14 cellular contexts compared by ENCODE assay signal in genomic region chr6:147161974-147162495, GRCh38. TPM values are rescaled to one million over a fixed set of nuclear protein-coding genes. Genes with fewer than 3 reads are reported as not detected.
DNase-seq lines count a peak whose midpoint lies in the region; ATAC-seq and TF ChIP-seq lines count a peak whose summit lies in the region.
"Had no signal": no experiment of that assay in that cellular context is flagged by ENCODE, and none has a peak within 500 bp of the region (broad histone marks: within the 10 kb centered on the region; RNA-seq: fewer than 3 reads in every experiment).

No MANE protein-coding gene starts in this region.

- peak; percentile 69 for DNase-seq in EH (ENCODE audit: low read depth)
- DNase-seq in OCI-M1 (lab: John Stamatoyannopoulos, UW), result peak; percentile 97
- DNase-seq in cardiac fibroblast (ENCODE audit: low read depth in 2 of 2), result peak; percentile 81 to 93
- DNase-seq in left colon, result peak; percentile 29 to 67
- no peak for DNase-seq in Karpas-422
- DNase-seq in smooth muscle cell (lab: John Stamatoyannopoulos, UW; ENCODE audit: unreplicated experiment), result no peak
- DNase-seq in left ventricle myocardium inferior, result no peak
- DNase-seq: effector CD4-positive, alpha-beta T cell; NCI-H2171 treated with DMSO at 0.1 percent for 48 hours; posterior cingulate gyrus; stimulated activated CD4-positive, alpha-beta T cell treated with anti-CD3 and anti-CD28 coated beads, Interleukin-4, amount 100 ng/mL, for 24 hours; stimulated activated naive CD8-positive, alpha-beta T cell treated with anti-CD3 and anti-CD28 coated beads, Interleukin-15, Interleukin-2, amounts not matched to agents 100 U/mL and 50 U/mL, for 24 hours had no signal

- H3K27ac ChIP-seq in Karpas-422 (ENCODE audit: low read length), result no peak overlapping the region
- H3K27ac ChIP-seq in smooth muscle cell (ENCODE audit: low read depth), result no peak overlapping the region
- H3K27ac ChIP-seq in left ventricle myocardium inferior (replicated peaks), result no peak overlapping the region
- H3K27ac ChIP-seq: BLaER1 treated with 17β-estradiol and CSF1 and Interleukin-3, amounts not matched to agents 10 nM and 100 nM had no signal

- H3K79me2 ChIP-seq in Karpas-422 (ENCODE audit: low read length), result no peaks in the 10 kb centered on the region
- H3K79me2 ChIP-seq in smooth muscle cell (ENCODE audit: low read depth), result no peaks in the 10 kb centered on the region

- TF ChIP-seq CTCF in cardiac fibroblast (IDR thresholded peaks at IDR 0.05; ENCODE audit: low read depth, low read length) (no peak), smooth muscle cell (IDR thresholded peaks at IDR 0.05; ENCODE audit: borderline replicate concordance, insufficient read depth, poor library complexity, severe bottlenecking) (no peak), left ventricle myocardium inferior (IDR thresholded peaks at IDR 0.05; ENCODE audit: borderline replicate concordance) (no peak)

- H3K9me3 ChIP-seq in Karpas-422 (ENCODE audit: low read length), result no peaks in the 10 kb centered on the region
- no peaks in the 10 kb centered on the region for H3K9me3 ChIP-seq in smooth muscle cell (replicated peaks; ENCODE audit: low read depth)
- H3K9me3 ChIP-seq in left ventricle myocardium inferior (replicated peaks), result no peaks in the 10 kb centered on the region
- H3K9me3 ChIP-seq: BLaER1 treated with 17β-estradiol and CSF1 and Interleukin-3, amounts not matched to agents 10 nM and 100 nM had no signal

- no peaks in the 10 kb centered on the region for H3K27me3 ChIP-seq in Karpas-422 (ENCODE audit: low read length)
- H3K27me3 ChIP-seq in smooth muscle cell (ENCODE audit: low read depth), result no peaks in the 10 kb centered on the region
- H3K27me3 ChIP-seq in left ventricle myocardium inferior (ENCODE audit: low read depth), result no peaks in the 10 kb centered on the region
- H3K27me3 ChIP-seq: BLaER1 treated with 17β-estradiol and CSF1 and Interleukin-3, amounts not matched to agents 10 nM and 100 nM had no signal

- no peak overlapping the region for H3K4me3 ChIP-seq in cardiac fibroblast (replicated peaks in 1 of 2; ENCODE audit: low read depth in 2 of 2, low read length in 2 of 2)
- H3K4me3 ChIP-seq in Karpas-422 (ENCODE audit: low read length), result no peak overlapping the region
- no peak overlapping the region for H3K4me3 ChIP-seq in smooth muscle cell
- H3K4me3 ChIP-seq in left ventricle myocardium inferior, result no peak overlapping the region
- H3K4me3 ChIP-seq: BLaER1 treated with 17β-estradiol and CSF1 and Interleukin-3, amounts not matched to agents 10 nM and 100 nM had no signal

- H3K4me1 ChIP-seq in Karpas-422 (ENCODE audit: low read length) (no peaks in the 10 kb centered on the region), smooth muscle cell (ENCODE audit: low read depth) (no peaks in the 10 kb centered on the region), left ventricle myocardium inferior (peaks cover 2% of the 10 kb centered on the region)
- H3K4me1 ChIP-seq: BLaER1 treated with 17β-estradiol and CSF1 and Interleukin-3, amounts not matched to agents 10 nM and 100 nM had no signal

- H3K9ac ChIP-seq in Karpas-422 (ENCODE audit: low read length), result no peak overlapping the region
- no peak overlapping the region for H3K9ac ChIP-seq in smooth muscle cell (ENCODE audit: low read depth)
- H3K9ac ChIP-seq: BLaER1 treated with 17β-estradiol and CSF1 and Interleukin-3, amounts not matched to agents 10 nM and 100 nM had no signal

- H3K36me3 ChIP-seq in Karpas-422 (ENCODE audit: insufficient read depth, low read length) (no peaks in the 10 kb centered on the region), smooth muscle cell (ENCODE audit: low read depth) (no peaks in the 10 kb centered on the region), left ventricle myocardium inferior (no peaks in the 10 kb centered on the region)
- H3K36me3 ChIP-seq: BLaER1 treated with 17β-estradiol and CSF1 and Interleukin-3, amounts not matched to agents 10 nM and 100 nM had no signal

- no peaks in the 10 kb centered on the region for H3K9me2 ChIP-seq in Karpas-422 (replicated peaks; ENCODE audit: insufficient read depth, low read length)

- H3F3A ChIP-seq in smooth muscle cell (ENCODE audit: low read depth), result no peaks in the 10 kb centered on the region

- H2AFZ ChIP-seq in Karpas-422 (ENCODE audit: low read length) (no peak overlapping the region), smooth muscle cell (ENCODE audit: low read depth) (no peak overlapping the region)

- H3K4me2 ChIP-seq in Karpas-422 (ENCODE audit: low read depth, low read length, poor library complexity, severe bottlenecking) (no peak overlapping the region), smooth muscle cell (no peak overlapping the region)
- H3K4me2 ChIP-seq: BLaER1 treated with 17β-estradiol and CSF1 and Interleukin-3, amounts not matched to agents 10 nM and 100 nM had no signal

- intact Hi-C loops in left colon (cut with DNase I, micrococcal nuclease), result no loop called here
- intact Hi-C loops in left ventricle myocardium inferior (cut with micrococcal nuclease), result no loop called here

- 76% methylated on average over 4 of the region's 4 CpGs for WGBS in smooth muscle cell (ENCODE audit: low lambda C conversion rate)

- H4K20me1 ChIP-seq in Karpas-422 (ENCODE audit: insufficient read depth, low read depth, low read length) (no peaks in the 10 kb centered on the region), smooth muscle cell (ENCODE audit: low read depth) (no peaks in the 10 kb centered on the region)
- H4K20me1 ChIP-seq: BLaER1 treated with 17β-estradiol and CSF1 and Interleukin-3, amounts not matched to agents 10 nM and 100 nM had no signal

- peak; percentile 97 for ATAC-seq in left colon
- no peak for ATAC-seq in GM19035 (IDR thresholded peaks at IDR 0.05; ENCODE audit: unreplicated experiment)
- ATAC-seq: stimulated activated naive CD8-positive, alpha-beta T cell treated with anti-CD3 and anti-CD28 coated beads, Interleukin-15, Interleukin-2, amounts not matched to agents 100 U/mL and 50 U/mL, for 24 hours had no signal

RNA-seq across cellular contexts. Expression of gene STXBP5, which starts 42.2 kb away (rescaled TPM):
- 10 to 100 TPM; 58.0 to 86.1 TPM for total RNA-seq in left colon
- 12.1 and 30.5 TPM in 2 replicates for total RNA-seq in Karpas-422 (2014; rRNA removed; shearing (Covaris generic); ENCODE audit: low replicate concordance)
- total RNA-seq in smooth muscle cell, result 25.2 and 34.8 TPM in 2 replicates
- 8.8 and 10.0 TPM in 2 replicates for polyA plus RNA-seq in smooth muscle cell
- total RNA-seq in left ventricle myocardium inferior, result 14.4 TPM

Comparison
In these comparisons a context has a peak if more than half of its experiments do, and no peak if none do; other contexts are left out.
1. DNase-seq: peak in EH (single experiment), OCI-M1 (single experiment), cardiac fibroblast (2 of 2) and left colon (2 of 2); none in Karpas-422 (single experiment), smooth muscle cell (single experiment) and left ventricle myocardium inferior (single experiment).